Comparison of ENCODE assay signal across 18 cellular contexts in genomic region chr5:124139477-124139876, GRCh38.
DNase-seq lines count a peak whose midpoint lies in the region; ATAC-seq and TF ChIP-seq lines count a peak whose summit lies in the region.
"Had no signal": no experiment of that assay in that cellular context is flagged by ENCODE, and none has a peak within 500 bp of the region (broad histone marks: within the 10 kb centered on the region; RNA-seq: fewer than 3 reads in every experiment).

No MANE protein-coding gene starts in this region.

- intact Hi-C loops in Right ventricle myocardium inferior (cut with DNase I) (no loop called here), cardiac septum (cut with DNase I) (no loop called here), left cardiac atrium (cut with DNase I) (no loop called here)

- peak; percentile 76 for ATAC-seq in Right ventricle myocardium inferior
- ATAC-seq in left cardiac atrium = peak; percentile 65 to 68
- no peak for ATAC-seq in HG03442 (IDR thresholded peaks at IDR 0.05; ENCODE audit: unreplicated experiment)
- ATAC-seq: CD8-positive, alpha-beta T cell had no signal

- H3K4me1 ChIP-seq in right atrium auricular region = peaks cover 0 to 4% of the 10 kb centered on the region in 2 donors
- H3K4me1 ChIP-seq: Caco-2, HAP-1 had no signal

- H3K27me3 ChIP-seq in right atrium auricular region = no peaks in the 10 kb centered on the region
- H3K27me3 ChIP-seq: BLaER1 had no signal

- TF ChIP-seq CTCF in right atrium auricular region (IDR thresholded peaks at IDR 0.05) = no peak

- DNase-seq in Right ventricle myocardium inferior (ENCODE audit: missing footprints) (no peak), cardiac septum (ENCODE audit: low spot score) (no peak), left cardiac atrium (no peak), right atrium auricular region (ENCODE audit: low spot score) (no peak), cerebellum (ENCODE audit: low spot score) (no peak), NCI-H748 (lab: John Stamatoyannopoulos, UW; ENCODE audit: unreplicated experiment) (no peak)
- DNase-seq: Caco-2; CD4-positive, CD25-positive, alpha-beta regulatory T cell; CD8-positive, alpha-beta T cell; DMS153; DND-41; GOT3; HFFc6 had no signal

- H3K27ac ChIP-seq in right atrium auricular region = peak overlapping the region; percentile 55 to 84
- H3K27ac ChIP-seq: 22Rv1, BLaER1, C4-2B had no signal

- no peaks in the 10 kb centered on the region for H3K36me3 ChIP-seq in right atrium auricular region
- H3K36me3 ChIP-seq: BLaER1, HAP-1 had no signal

- no peak overlapping the region for H3K4me3 ChIP-seq in right atrium auricular region
- H3K4me3 ChIP-seq: BLaER1, HAP-1 had no signal

- H3K9me3 ChIP-seq in right atrium auricular region = no peaks in the 10 kb centered on the region
- H3K9me3 ChIP-seq: Caco-2, HAP-1 had no signal
